ENCODE assay signal across 9 cellular contexts in genomic region chr1:193462629-193463320, GRCh38.
DNase-seq lines count a peak whose midpoint lies in the region; ATAC-seq lines count a peak whose summit lies in the region.
"Had no signal": no experiment of that assay in that cellular context is flagged by ENCODE, and none has a peak within 500 bp of the region (broad histone marks: within the 10 kb centered on the region; RNA-seq: fewer than 3 reads in every experiment).

No MANE protein-coding gene starts in this region.

- H3K36me3 Mint-ChIP-seq in activated naive CD4-positive, alpha-beta T cell treated with anti-CD3 and anti-CD28 coated beads for 36 hours (ENCODE audit: low read depth), result no peaks in the 10 kb centered on the region
- H3K36me3 Mint-ChIP-seq in activated naive CD4-positive, alpha-beta T cell treated with anti-CD3 and anti-CD28 coated beads, Interleukin-2, amount 50 U/mL, for 72 hours, result no peaks in the 10 kb centered on the region

- H3K4me1 Mint-ChIP-seq in activated naive CD4-positive, alpha-beta T cell treated with anti-CD3 and anti-CD28 coated beads for 36 hours (ENCODE audit: low read depth), result peaks cover 42% of the 10 kb centered on the region

- no peaks in the 10 kb centered on the region for H3K9me3 Mint-ChIP-seq in activated naive CD4-positive, alpha-beta T cell treated with anti-CD3 and anti-CD28 coated beads for 36 hours
- H3K9me3 Mint-ChIP-seq in activated naive CD4-positive, alpha-beta T cell treated with anti-CD3 and anti-CD28 coated beads, Interleukin-2, amount 50 U/mL, for 72 hours, result no peaks in the 10 kb centered on the region

- CTCF ChIA-PET in activated naive CD4-positive, alpha-beta T cell treated with anti-CD3 and anti-CD28 coated beads for 36 hours (lab: Charles Lee), result no interaction called here

- no peak for DNase-seq in activated naive CD4-positive, alpha-beta T cell treated with anti-CD3 and anti-CD28 coated beads for 36 hours
- DNase-seq in activated naive CD4-positive, alpha-beta T cell treated with anti-CD3 and anti-CD28 coated beads, Interleukin-2, amount 50 U/mL, for 72 hours (ENCODE audit: low spot score in 2 of 2), result no peak
- peak; percentile 22 for DNase-seq in RPMI7951 (ENCODE audit: low read depth)
- DNase-seq in fibroblast of peridontal ligament (ENCODE audit: extremely low read depth), result peak; percentile 52
- DNase-seq in superior temporal gyrus (ENCODE audit: extremely low spot score), result peak; percentile 45
- DNase-seq in NCI-H2081 treated with DMSO at 0.1 percent for 48 hours (lab: John Stamatoyannopoulos, UW), result no peak
- no peak for DNase-seq in NCI-H446 treated with DMSO at 0.1 percent for 48 hours (lab: John Stamatoyannopoulos, UW)
- no peak for DNase-seq in LoVo (ENCODE audit: low spot score)
- DNase-seq: NCI-H1105 treated with DMSO at 0.1 percent for 48 hours had no signal

- intact Hi-C loops in activated naive CD4-positive, alpha-beta T cell treated with anti-CD3 and anti-CD28 coated beads for 36 hours (cut with micrococcal nuclease), result loop anchor here (1.0 kb wide), 1 partner anchor 13 kb away; no protein-coding TSS in a partner anchor

- H3K27me3 Mint-ChIP-seq in activated naive CD4-positive, alpha-beta T cell treated with anti-CD3 and anti-CD28 coated beads for 36 hours (ENCODE audit: low read depth), result no peaks in the 10 kb centered on the region

- no peak for ATAC-seq in activated naive CD4-positive, alpha-beta T cell treated with anti-CD3 and anti-CD28 coated beads, Interleukin-2, amount 50 U/mL, for 72 hours

- no peak overlapping the region for H3K27ac Mint-ChIP-seq in activated naive CD4-positive, alpha-beta T cell treated with anti-CD3 and anti-CD28 coated beads for 36 hours
- H3K27ac Mint-ChIP-seq in activated naive CD4-positive, alpha-beta T cell treated with anti-CD3 and anti-CD28 coated beads, Interleukin-2, amount 50 U/mL, for 72 hours, result no peak overlapping the region

- peak overlapping the region; percentile 31 for H3K4me3 Mint-ChIP-seq in activated naive CD4-positive, alpha-beta T cell treated with anti-CD3 and anti-CD28 coated beads for 36 hours

Comparison
In these comparisons a context has a peak if more than half of its experiments do, and no peak if none do; other contexts are left out.
1. DNase-seq: peak in RPMI7951 (single experiment), fibroblast of peridontal ligament (single experiment) and superior temporal gyrus (single experiment); none in activated naive CD4-positive, alpha-beta T cell treated with anti-CD3 and anti-CD28 coated beads for 36 hours (single experiment), activated naive CD4-positive, alpha-beta T cell treated with anti-CD3 and anti-CD28 coated beads, Interleukin-2, amount 50 U/mL, for 72 hours (0 of 2), NCI-H2081 treated with DMSO at 0.1 percent for 48 hours (single experiment), NCI-H446 treated with DMSO at 0.1 percent for 48 hours (single experiment) and LoVo (single experiment).